ENCODE assay signal across 8 cellular contexts in the genomic region with DNA sequence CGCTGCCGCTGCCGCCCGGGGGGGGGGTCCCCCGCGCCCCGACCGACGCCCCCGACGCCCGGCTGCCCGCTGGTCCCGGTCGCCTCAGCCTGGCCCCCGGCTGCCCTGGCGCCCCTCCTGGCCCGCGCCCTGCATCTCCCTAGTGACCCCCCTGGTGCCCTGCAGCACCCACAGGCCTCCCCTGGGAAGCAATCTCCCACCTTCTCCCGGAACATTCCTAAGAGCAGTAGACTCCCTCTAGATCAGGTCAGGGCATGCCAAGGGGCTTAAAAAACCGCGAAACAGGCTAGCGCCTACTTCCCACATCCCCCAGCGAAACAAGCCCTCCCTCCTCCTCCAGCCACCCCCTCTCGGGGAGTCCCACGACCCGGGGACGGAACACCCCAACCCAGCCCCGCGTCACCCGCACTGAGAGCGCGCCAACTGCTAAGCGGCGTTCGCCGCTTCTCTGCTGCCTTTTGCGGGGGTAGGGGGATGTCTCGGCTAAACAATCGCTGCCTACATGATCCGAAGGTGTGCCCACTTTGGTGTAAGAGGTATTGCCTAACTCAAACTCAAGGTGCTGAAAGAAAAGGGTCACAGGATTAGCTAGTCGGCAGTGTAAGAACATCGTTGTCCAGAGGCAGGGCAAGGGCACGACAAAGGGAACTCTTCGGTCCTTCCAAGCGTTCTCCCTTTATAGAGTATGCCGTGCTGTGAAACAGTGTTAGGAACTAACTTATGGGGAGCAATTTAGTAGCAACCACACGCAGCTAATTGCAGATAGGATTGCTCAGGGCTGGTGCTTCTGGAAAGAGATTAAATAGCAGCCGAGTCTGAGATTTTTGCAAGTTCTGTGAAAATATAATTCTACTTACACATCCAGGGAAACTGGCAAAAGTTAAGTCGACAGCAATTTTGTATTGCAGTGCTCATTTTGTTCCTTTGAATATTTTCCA. TPM values are rescaled to one million over a fixed set of nuclear protein-coding genes. Genes with fewer than 3 reads are reported as not detected.
DNase-seq lines count a peak whose midpoint lies in the region; ATAC-seq lines count a peak whose summit lies in the region.

No MANE protein-coding gene starts in this region.

- intact Hi-C loops in dendritic cell treated with granulocyte-macrophage colony-stimulating factor and Interleukin-4, amounts not matched to agents 40 ng/mL and 50 ng/mL, for 4 days (cut with micrococcal nuclease) = no loop called here

- no peaks in the 10 kb centered on the region for H3K9me3 Mint-ChIP-seq in T-helper 1 cell treated with Interleukin-12 subunit alpha and Interleukin-12 subunit beta and Interleukin-4 antibody, amounts not matched to agents 30 μg/mL and 1 μg/mL, for 36 hours
- no peaks in the 10 kb centered on the region for H3K9me3 Mint-ChIP-seq in dendritic cell treated with granulocyte-macrophage colony-stimulating factor and Interleukin-4, amounts not matched to agents 40 ng/mL and 50 ng/mL, for 4 days

- H3K27ac Mint-ChIP-seq in T-helper 1 cell treated with Interleukin-12 subunit alpha and Interleukin-12 subunit beta and Interleukin-4 antibody, amounts not matched to agents 30 μg/mL and 1 μg/mL, for 36 hours = no peak overlapping the region
- H3K27ac Mint-ChIP-seq in T-helper 17 cell = peak overlapping the region; percentile 89
- no peak overlapping the region for H3K27ac Mint-ChIP-seq in dendritic cell treated with granulocyte-macrophage colony-stimulating factor and Interleukin-4, amounts not matched to agents 40 ng/mL and 50 ng/mL, for 4 days

- H3K9me3 ChIP-seq in T-helper 17 cell (ENCODE audit: control insufficient read depth, low read length, poor library complexity, severe bottlenecking) = no peaks in the 10 kb centered on the region
- no peaks in the 10 kb centered on the region for H3K9me3 ChIP-seq in stomach smooth muscle (ENCODE audit: control insufficient read depth in 2 of 2, low read length in 2 of 2)

- peak overlapping the region; percentile 80 for H3K4me3 Mint-ChIP-seq in T-helper 1 cell treated with Interleukin-12 subunit alpha and Interleukin-12 subunit beta and Interleukin-4 antibody, amounts not matched to agents 30 μg/mL and 1 μg/mL, for 36 hours
- H3K4me3 Mint-ChIP-seq in T-helper 17 cell = peak overlapping the region; percentile 96
- peak overlapping the region; percentile 71 for H3K4me3 Mint-ChIP-seq in dendritic cell treated with granulocyte-macrophage colony-stimulating factor and Interleukin-4, amounts not matched to agents 40 ng/mL and 50 ng/mL, for 4 days

- H3K27ac ChIP-seq in stomach smooth muscle (ENCODE audit: low read length) = peak overlapping the region; percentile 77

- ATAC-seq in T-helper 17 cell (peak; percentile 80), GM18519 (IDR thresholded peaks at IDR 0.05; ENCODE audit: low FRiP score, unreplicated experiment) (no peak)

- no peaks in the 10 kb centered on the region for H3K36me3 Mint-ChIP-seq in T-helper 1 cell treated with Interleukin-12 subunit alpha and Interleukin-12 subunit beta and Interleukin-4 antibody, amounts not matched to agents 30 μg/mL and 1 μg/mL, for 36 hours (ENCODE audit: low read depth)
- peaks cover 4% of the 10 kb centered on the region for H3K36me3 Mint-ChIP-seq in T-helper 17 cell (ENCODE audit: low read depth)
- no peaks in the 10 kb centered on the region for H3K36me3 Mint-ChIP-seq in dendritic cell treated with granulocyte-macrophage colony-stimulating factor and Interleukin-4, amounts not matched to agents 40 ng/mL and 50 ng/mL, for 4 days (ENCODE audit: low read depth)

- H3K36me3 ChIP-seq in stomach smooth muscle (ENCODE audit: control insufficient read depth in 2 of 2, insufficient read depth in 2 of 2, low read length in 2 of 2) = peaks cover 0 to 3% of the 10 kb centered on the region in 2 donors

- no peaks in the 10 kb centered on the region for H3K27me3 ChIP-seq in stomach smooth muscle (ENCODE audit: control insufficient read depth in 1 of 2, insufficient read depth in 2 of 2, low read length in 2 of 2)

- H3K4me1 Mint-ChIP-seq in T-helper 1 cell treated with Interleukin-12 subunit alpha and Interleukin-12 subunit beta and Interleukin-4 antibody, amounts not matched to agents 30 μg/mL and 1 μg/mL, for 36 hours (ENCODE audit: low read depth) = peaks cover 14% of the 10 kb centered on the region
- H3K4me1 Mint-ChIP-seq in T-helper 17 cell = peaks cover 19% of the 10 kb centered on the region
- peaks cover 22% of the 10 kb centered on the region for H3K4me1 Mint-ChIP-seq in dendritic cell treated with granulocyte-macrophage colony-stimulating factor and Interleukin-4, amounts not matched to agents 40 ng/mL and 50 ng/mL, for 4 days (ENCODE audit: low read depth)

- H3K4me3 ChIP-seq in stomach smooth muscle (ENCODE audit: low read length in 2 of 2) = peak overlapping the region; percentile 81 to 84

- H3K4me1 ChIP-seq in stomach smooth muscle (ENCODE audit: control insufficient read depth, insufficient read depth, low read length) = peaks cover 16% of the 10 kb centered on the region

- H3K27me3 Mint-ChIP-seq in T-helper 1 cell treated with Interleukin-12 subunit alpha and Interleukin-12 subunit beta and Interleukin-4 antibody, amounts not matched to agents 30 μg/mL and 1 μg/mL, for 36 hours (ENCODE audit: low read depth) = peaks cover 91% of the 10 kb centered on the region
- H3K27me3 Mint-ChIP-seq in T-helper 17 cell = peaks cover 33% of the 10 kb centered on the region
- peaks cover 76% of the 10 kb centered on the region for H3K27me3 Mint-ChIP-seq in dendritic cell treated with granulocyte-macrophage colony-stimulating factor and Interleukin-4, amounts not matched to agents 40 ng/mL and 50 ng/mL, for 4 days

- H3K9ac ChIP-seq in stomach smooth muscle (ENCODE audit: low read length in 2 of 2) = peak overlapping the region; percentile 73 to 80

- DNase-seq in T-helper 1 cell (no peak), T-helper 17 cell (peak; percentile 15 to 40 (median 32)), medulla oblongata (ENCODE audit: extremely low spot score) (peak; percentile 23), SK-N-DZ (ENCODE audit: low spot score) (no peak)

RNA-seq across cellular contexts. Expression of a gene that starts 0.6 kb away (rescaled TPM):
- total RNA-seq in T-helper 17 cell = 1 to 10 TPM; 4.8 to 7.6 TPM
- 0.14 TPM in 1 of 2 replicates, not detected in the other for polyA plus RNA-seq in SK-N-DZ (2014; cell fraction: cytosol; rRNA removed)
- 0.19 TPM in 1 of 2 replicates, not detected in the other for polyA plus RNA-seq in SK-N-DZ (2014; cell fraction: nucleus; rRNA removed)

Comparison
In these comparisons a context has a peak if more than half of its experiments do, and no peak if none do; other contexts are left out.
1. DNase-seq: peak in T-helper 17 cell (3 of 3) and medulla oblongata (single experiment); none in T-helper 1 cell (0 of 5) and SK-N-DZ (single experiment).
2. Peak in every context shown above with its lines, with median percentiles within 50 percentile points of each other: H3K4me3 Mint-ChIP-seq.